In the genomic region with DNA sequence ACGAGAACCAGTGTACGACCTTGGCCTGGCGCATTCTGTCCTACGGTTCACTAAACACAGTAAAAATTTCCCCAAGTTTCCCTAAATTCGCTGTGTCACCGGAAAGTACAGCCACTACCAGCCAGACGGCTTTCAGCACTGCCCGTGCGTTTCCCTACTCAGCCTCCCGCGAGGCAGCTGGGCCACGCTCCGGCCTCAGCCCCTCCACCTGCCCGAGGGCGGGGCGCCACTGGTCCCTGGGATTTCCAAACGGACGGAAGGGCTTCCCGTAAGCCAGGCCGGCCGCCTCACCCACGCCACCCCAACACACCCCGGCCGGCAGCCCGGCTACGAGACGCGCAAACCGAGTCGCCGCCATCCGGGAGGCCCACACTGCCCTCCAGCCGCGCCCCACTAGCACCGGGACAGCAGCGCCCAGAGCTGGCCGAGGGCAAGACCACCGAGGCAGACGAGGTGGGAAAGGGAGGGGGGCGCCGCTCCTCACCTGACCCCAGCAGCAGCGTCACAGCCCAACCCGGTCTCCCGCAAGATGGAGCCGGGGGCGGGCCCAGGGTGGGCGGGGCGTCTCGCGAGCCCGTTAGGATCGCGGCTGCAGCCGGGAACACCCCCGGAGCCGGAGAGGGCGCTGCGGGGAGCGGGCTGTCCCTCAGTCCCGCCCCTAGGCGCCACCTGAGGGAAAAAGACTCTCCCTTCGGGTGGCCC, we compare ENCODE assay signal across 8 cellular contexts. TPM values are rescaled to one million over a fixed set of nuclear protein-coding genes. Genes with fewer than 3 reads are reported as not detected.
DNase-seq lines count a peak whose midpoint lies in the region; ATAC-seq and TF ChIP-seq lines count a peak whose summit lies in the region.

Gene ANXA7 (minus strand): TSS at position 531 of the 702 bp plus-strand sequence. CDS start 13,202 bp downstream, outside the sequence.

- no peaks in the 10 kb centered on the region for H3K9me3 ChIP-seq in HUES64 (ENCODE audit: insufficient read depth, low read depth, low read length)
- no peaks in the 10 kb centered on the region for H3K9me3 ChIP-seq in OCI-LY7 (ENCODE audit: low read length)
- no peaks in the 10 kb centered on the region for H3K9me3 ChIP-seq in mononuclear cell (ENCODE audit: low read depth, low read length)

- H3K79me2 ChIP-seq in OCI-LY7 (ENCODE audit: insufficient read depth, low read depth, low read length), result peaks cover 47% of the 10 kb centered on the region

- DNase-seq in DMS114 treated with DMSO at 0.1 percent for 48 hours (lab: John Stamatoyannopoulos, UW; ENCODE audit: unreplicated experiment), result peak; percentile 76
- DNase-seq in OCI-LY7 (ENCODE audit: low spot score), result peak; percentile 92
- DNase-seq in activated T-cell treated with anti-CD3 and anti-CD28 coated beads for 1 hour (ENCODE audit: low read depth), result peak; percentile 92
- peak; percentile 93 for DNase-seq in epidermal melanocyte (ENCODE audit: insufficient read length, low spot score)
- peak; percentile 94 to 96 for DNase-seq in stimulated activated CD8-positive, alpha-beta memory T cell treated with anti-CD3 and anti-CD28 coated beads, Interleukin-2, amount 100 ng/mL, for 48 hours (ENCODE audit: low read depth in 2 of 2)

- H4K20me1 ChIP-seq in OCI-LY7 (ENCODE audit: insufficient read depth, low read length), result 0 out of 2 replicates have a peak, but pooled peaks cover 3% of the 10 kb centered on the region

- H2AFZ ChIP-seq in OCI-LY7 (ENCODE audit: low read length), result peak within 1 kb of the TSS; percentile 89

- peak within 1 kb of the TSS; percentile 91 for H3K9ac ChIP-seq in HUES64 (ENCODE audit: low read depth, low read length)

- POLR2A ChIA-PET in OCI-LY7 (lab: Charles Lee), result interaction anchor here (0.6 kb wide), 1 partner anchor 167 kb away, joined by 3 read pairs; no protein-coding TSS in a partner anchor

- H3K4me1 ChIP-seq in HUES64 (ENCODE audit: insufficient read depth, low read length) (peaks cover 7% of the 10 kb centered on the region; the same call in 1 of the 2 replicates), OCI-LY7 (ENCODE audit: insufficient read depth, low read length, poor library complexity, severe bottlenecking) (peaks cover 18% of the 10 kb centered on the region), mononuclear cell (ENCODE audit: insufficient read depth, low read length) (peaks cover 25% of the 10 kb centered on the region)

- no peaks in the 10 kb centered on the region for H3K9me2 ChIP-seq in OCI-LY7 (ENCODE audit: insufficient read depth, low read length)

- intact Hi-C loops in OCI-LY7 (cut with micrococcal nuclease; ENCODE audit: unreplicated experiment), result loop anchor here (2.0 kb wide), 2 partner anchors 81 to 161 kb away; partner anchors contain the start of gene MRPS16

- TSS peak; percentile 61 for BruUV-seq in OCI-LY7 (replicated peaks; lab: Mats Ljungman, UMichigan)

- peak within 1 kb of the TSS; percentile 95 for H3K4me3 ChIP-seq in HUES64 (ENCODE audit: low read length)
- peak within 1 kb of the TSS; percentile 77 for H3K4me3 ChIP-seq in OCI-LY7 (ENCODE audit: low read depth, low read length, poor library complexity, severe bottlenecking)
- H3K4me3 ChIP-seq in mononuclear cell (ENCODE audit: low read length), result peak within 1 kb of the TSS; percentile 91

- no peaks in the 10 kb centered on the region for H3K27me3 ChIP-seq in HUES64 (ENCODE audit: insufficient read depth, low read length)
- peaks cover 2% of the 10 kb centered on the region for H3K27me3 ChIP-seq in mononuclear cell (ENCODE audit: insufficient read depth, low read length)

- H3K27ac ChIP-seq in HUES64 (ENCODE audit: low read depth, low read length) (peak within 1 kb of the TSS; percentile 89), OCI-LY7 (ENCODE audit: low read depth, low read length, poor library complexity, severe bottlenecking) (peak within 1 kb of the TSS; percentile 54)

- CTCF ChIA-PET in OCI-LY7 (lab: Charles Lee; ENCODE audit: unreplicated experiment), result no interaction called here

- no peak for TF ChIP-seq CTCF in OCI-LY7 (conservative IDR thresholded peaks at IDR 0.05; ENCODE audit: low read length)

- WGBS in HUES64, result under 1% methylated on average over 62 of the region's 62 CpGs

- ATAC-seq in GM21447 (IDR thresholded peaks at IDR 0.05; ENCODE audit: unreplicated experiment), result peak; percentile 86

- no peaks in the 10 kb centered on the region for H3K36me3 ChIP-seq in HUES64 (ENCODE audit: insufficient read depth, low read length)
- peaks cover 4% of the 10 kb centered on the region; the same call in 1 of the 2 replicates for H3K36me3 ChIP-seq in OCI-LY7 (ENCODE audit: insufficient read depth, low read length)

- H3K4me2 ChIP-seq in OCI-LY7 (ENCODE audit: low read length), result peak within 1 kb of the TSS; percentile 84

RNA-seq across cellular contexts. Expression of gene ANXA7, which starts in this region (rescaled TPM):
- 50.6 TPM for polyA plus RNA-seq in HUES64 (2013, experiment 1 of 2)
- 49.4 TPM for polyA plus RNA-seq in HUES64 (2013, experiment 2 of 2)
- total RNA-seq in OCI-LY7 (2014; rRNA removed; shearing (Covaris generic)), result 36.5 and 52.0 TPM in 2 replicates
- total RNA-seq in OCI-LY7 (2022) (86.5 and 86.6 TPM in 2 replicates), mononuclear cell (106 TPM)

Comparison
In these comparisons a context has a peak if more than half of its experiments do, and no peak if none do; other contexts are left out.
1. Peak in every context shown above with its lines: DNase-seq, ATAC-seq, H3K4me3 ChIP-seq and H3K27ac ChIP-seq.